ENCODE assay signal across 16 cellular contexts in genomic region chr7:107398161-107398560, GRCh38.
DNase-seq lines count a peak whose midpoint lies in the region; ATAC-seq and TF ChIP-seq lines count a peak whose summit lies in the region.
"Had no signal": no experiment of that assay in that cellular context is flagged by ENCODE, and none has a peak within 500 bp of the region (broad histone marks: within the 10 kb centered on the region; RNA-seq: fewer than 3 reads in every experiment).

No MANE protein-coding gene starts in this region.

- H2AFZ ChIP-seq in GM23338, result no peak overlapping the region
- no peak overlapping the region for H2AFZ ChIP-seq in neural progenitor cell (replicated peaks)

- peaks cover 4% of the 10 kb centered on the region; the same call in 1 of the 3 replicates for H3K36me3 Mint-ChIP-seq in GM23338 (ENCODE audit: low read depth)
- H3K36me3 Mint-ChIP-seq in neural progenitor cell, result no peaks in the 10 kb centered on the region

- H3K27me3 ChIP-seq in GM23338 (ENCODE audit: insufficient read depth) (no peaks in the 10 kb centered on the region), neural progenitor cell (no peaks in the 10 kb centered on the region), WERI-Rb-1 (ENCODE audit: insufficient read depth, low read depth, severe bottlenecking) (no peaks in the 10 kb centered on the region)
- H3K27me3 ChIP-seq: BE2C had no signal

- no peaks in the 10 kb centered on the region for H3K9me2 ChIP-seq in GM23338 (ENCODE audit: insufficient read depth)

- no peaks in the 10 kb centered on the region for H3K9me3 ChIP-seq in neural progenitor cell (ENCODE audit: low read depth)
- H3K9me3 ChIP-seq in WERI-Rb-1 (ENCODE audit: severe bottlenecking), result no peaks in the 10 kb centered on the region
- H3K9me3 ChIP-seq: BE2C, Caco-2, HAP-1 had no signal

- intact Hi-C loops in head of caudate nucleus (cut with DNase I), result no loop called here

- H3K9me3 Mint-ChIP-seq in GM23338, result peaks cover 5% of the 10 kb centered on the region; the same call in 1 of the 3 replicates
- H3K9me3 Mint-ChIP-seq in neural progenitor cell, result no peaks in the 10 kb centered on the region
- H3K9me3 Mint-ChIP-seq: CD8-positive, alpha-beta memory T cell; IgD-negative memory B cell had no signal

- H4K20me1 ChIP-seq in GM23338 (replicated peaks; ENCODE audit: insufficient read depth), result no peaks in the 10 kb centered on the region; the same call in 1 of the 2 replicates
- no peaks in the 10 kb centered on the region for H4K20me1 ChIP-seq in neural progenitor cell (ENCODE audit: low read depth)

- H3K27ac ChIP-seq in GM23338 (ENCODE audit: low read depth) (no peak overlapping the region), neural progenitor cell (no peak overlapping the region), WERI-Rb-1 (no peak overlapping the region)

- no peak overlapping the region for H3K4me3 Mint-ChIP-seq in GM23338
- H3K4me3 Mint-ChIP-seq in neural progenitor cell, result no peak overlapping the region
- H3K4me3 Mint-ChIP-seq: CD4-positive, CD25-positive, alpha-beta regulatory T cell; CD8-positive, alpha-beta memory T cell; IgD-negative memory B cell had no signal

- H3K36me3 ChIP-seq in GM23338 (ENCODE audit: insufficient read depth) (no peaks in the 10 kb centered on the region), neural progenitor cell (peaks cover 11% of the 10 kb centered on the region), WERI-Rb-1 (no peaks in the 10 kb centered on the region)
- H3K36me3 ChIP-seq: BE2C, HAP-1 had no signal

- H3K9ac ChIP-seq in neural progenitor cell, result no peak overlapping the region

- H3K4me2 ChIP-seq in GM23338 (no peak overlapping the region), neural progenitor cell (no peak overlapping the region)

- H3K79me2 ChIP-seq in GM23338 (replicated peaks; ENCODE audit: insufficient read depth) (no peaks in the 10 kb centered on the region), neural progenitor cell (ENCODE audit: low read depth) (no peaks in the 10 kb centered on the region)

- H3K27me3 Mint-ChIP-seq in GM23338 (ENCODE audit: insufficient read depth, low read depth, poor library complexity) (no peaks in the 10 kb centered on the region), neural progenitor cell (ENCODE audit: insufficient read depth, low read depth) (no peaks in the 10 kb centered on the region)
- H3K27me3 Mint-ChIP-seq: CD4-positive, CD25-positive, alpha-beta regulatory T cell; CD8-positive, alpha-beta memory T cell; IgD-negative memory B cell had no signal

- H3F3A ChIP-seq in GM23338 (replicated peaks; ENCODE audit: low read depth) (no peaks in the 10 kb centered on the region), neural progenitor cell (ENCODE audit: low read depth) (no peaks in the 10 kb centered on the region)

- peak; percentile 27; the same call in 1 of the 3 replicates for ATAC-seq in GM23338
- ATAC-seq: HepG2 had no signal

- H3K4me1 ChIP-seq in GM23338 (ENCODE audit: insufficient read depth) (no peaks in the 10 kb centered on the region), neural progenitor cell (peaks cover 3% of the 10 kb centered on the region)
- H3K4me1 ChIP-seq: Caco-2, HAP-1 had no signal

- H3K27ac Mint-ChIP-seq in GM23338 (no peak overlapping the region), neural progenitor cell (no peak overlapping the region)
- H3K27ac Mint-ChIP-seq: CD4-positive, CD25-positive, alpha-beta regulatory T cell; CD8-positive, alpha-beta memory T cell; IgD-negative memory B cell had no signal

- H3K4me3 ChIP-seq in GM23338 (no peak overlapping the region), neural progenitor cell (no peak overlapping the region), WERI-Rb-1 (ENCODE audit: low read depth, low read length) (no peak overlapping the region)
- H3K4me3 ChIP-seq: HAP-1 had no signal

- peak; percentile 5 for DNase-seq in GM23338 (ENCODE audit: low spot score)
- peak; percentile 55 for DNase-seq in cerebellar cortex (ENCODE audit: low spot score)
- DNase-seq in neural progenitor cell (ENCODE audit: low spot score), result peak; percentile 17
- no peak for DNase-seq in kidney glomerular epithelial cell (lab: John Stamatoyannopoulos, UW)
- DNase-seq in WERI-Rb-1, result no peak
- no peak for DNase-seq in KG1 (lab: John Stamatoyannopoulos, UW)
- DNase-seq in head of caudate nucleus, result no peak
- DNase-seq: ACHN; BE2C; Caco-2; CD4-positive, CD25-positive, alpha-beta regulatory T cell; CD8-positive, alpha-beta memory T cell; GF-D8 had no signal

- H3K4me1 Mint-ChIP-seq in GM23338, result no peaks in the 10 kb centered on the region
- H3K4me1 Mint-ChIP-seq in neural progenitor cell, result no peaks in the 10 kb centered on the region

- TF ChIP-seq CTCF in GM23338 (conservative IDR thresholded peaks at IDR 0.05; ENCODE audit: low read depth in 2 of 2), result no peak
- TF ChIP-seq CTCF in neural progenitor cell (IDR thresholded peaks at IDR 0.05), result no peak
- TF ChIP-seq CTCF in WERI-Rb-1 (IDR thresholded peaks at IDR 0.05; ENCODE audit: low read depth, low read length), result no peak

TF ChIP-seq in GM23338, 12 proteins besides CTCF, POLR2A, EP300 and RAD21:
- no peak for TF ChIP-seq EZH2phosphoT487 (IDR thresholded peaks at IDR 0.05; ENCODE audit: unreplicated experiment)
- no peak for TF ChIP-seq CREB1 (CRISPR knock-in tag; IDR thresholded peaks at IDR 0.05; ENCODE audit: low read depth)
- TF ChIP-seq EZH2 (IDR thresholded peaks at IDR 0.05; ENCODE audit: low read depth, unreplicated experiment), result no peak
- no peak for TF ChIP-seq ZNF331 (CRISPR knock-in tag; IDR thresholded peaks at IDR 0.05; ENCODE audit: low read depth)
- TF ChIP-seq NANOG (IDR thresholded peaks at IDR 0.05; ENCODE audit: borderline replicate concordance), result no peak
- TF ChIP-seq, protein P1, sequence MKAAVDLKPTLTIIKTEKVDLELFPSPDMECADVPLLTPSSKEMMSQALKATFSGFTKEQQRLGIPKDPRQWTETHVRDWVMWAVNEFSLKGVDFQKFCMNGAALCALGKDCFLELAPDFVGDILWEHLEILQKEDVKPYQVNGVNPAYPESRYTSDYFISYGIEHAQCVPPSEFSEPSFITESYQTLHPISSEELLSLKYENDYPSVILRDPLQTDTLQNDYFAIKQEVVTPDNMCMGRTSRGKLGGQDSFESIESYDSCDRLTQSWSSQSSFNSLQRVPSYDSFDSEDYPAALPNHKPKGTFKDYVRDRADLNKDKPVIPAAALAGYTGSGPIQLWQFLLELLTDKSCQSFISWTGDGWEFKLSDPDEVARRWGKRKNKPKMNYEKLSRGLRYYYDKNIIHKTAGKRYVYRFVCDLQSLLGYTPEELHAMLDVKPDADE (IDR thresholded peaks at IDR 0.05), result no peak
- TF ChIP-seq JUNB (IDR thresholded peaks at IDR 0.05; ENCODE audit: unreplicated experiment), result no peak
- no peak for TF ChIP-seq ZNF114 (CRISPR knock-in tag; IDR thresholded peaks at IDR 0.05)
- TF ChIP-seq STAT1 (IDR thresholded peaks at IDR 0.05; ENCODE audit: unreplicated experiment), result no peak
- TF ChIP-seq POLR2AphosphoS5 (IDR thresholded peaks at IDR 0.05; ENCODE audit: low read depth), result no peak

Comparison
In these comparisons a context has a peak if more than half of its experiments do, and no peak if none do; other contexts are left out.
1. DNase-seq: peak in GM23338 (single experiment), cerebellar cortex (single experiment) and neural progenitor cell (single experiment); none in kidney glomerular epithelial cell (single experiment), WERI-Rb-1 (single experiment), KG1 (single experiment) and head of caudate nucleus (0 of 42).